Comparison of ENCODE assay signal across 8 cellular contexts in the genomic region with DNA sequence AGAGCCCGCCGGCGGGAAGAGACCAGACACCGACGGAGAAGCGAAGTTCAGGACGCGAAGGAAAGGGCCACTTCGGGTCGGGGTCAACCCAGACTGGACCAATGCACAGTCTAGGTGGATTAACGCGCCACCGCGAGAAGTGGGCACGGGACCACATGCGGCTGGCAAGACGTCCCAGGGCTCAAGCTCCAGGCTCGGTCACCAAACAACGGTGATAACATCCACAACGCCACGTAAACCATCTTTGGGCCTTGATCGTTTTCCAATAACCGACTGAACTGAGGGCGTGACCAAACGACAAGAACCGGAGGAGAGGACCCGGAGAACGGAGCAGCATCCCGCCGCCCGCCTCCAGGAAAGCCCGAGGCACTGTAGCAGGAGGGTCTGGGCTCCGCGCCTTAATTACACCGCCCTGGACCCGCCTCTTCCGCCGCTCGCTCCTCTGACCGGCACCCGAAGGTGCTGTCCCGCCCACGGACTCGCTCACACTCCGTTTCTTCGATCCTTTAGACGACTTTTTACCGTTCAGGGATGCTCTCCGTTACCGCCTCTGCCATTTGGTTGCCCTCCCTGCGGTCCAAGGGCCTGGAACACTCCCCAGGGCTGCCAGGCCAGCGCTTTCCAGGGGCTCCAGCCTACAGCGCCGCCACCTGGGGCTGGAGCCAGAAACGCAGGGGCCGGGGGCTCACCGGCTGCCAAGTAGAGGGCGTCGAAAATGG. TPM values are rescaled to one million over a fixed set of nuclear protein-coding genes. Genes with fewer than 3 reads are reported as not detected.
DNase-seq lines count a peak whose midpoint lies in the region; ATAC-seq and TF ChIP-seq lines count a peak whose summit lies in the region.

No MANE protein-coding gene starts in this region.

- H3K4me1 ChIP-seq in PC-9 (replicated peaks; ENCODE audit: insufficient read depth) (peaks cover 16% of the 10 kb centered on the region), osteoblast (ENCODE audit: insufficient read depth, low read length) (peaks cover 3% of the 10 kb centered on the region), tibial nerve (peaks cover 0 to 18% (median 0%) of the 10 kb centered on the region in 4 donors)

- no peak for TF ChIP-seq POLR2A in tibial nerve (IDR thresholded peaks at IDR 0.05)

- H3K9me3 ChIP-seq in PC-9 (ENCODE audit: insufficient read depth, low read depth) (no peaks in the 10 kb centered on the region; the same call in 1 of the 2 replicates), osteoblast (ENCODE audit: low read depth, low read length) (no peaks in the 10 kb centered on the region), tibial nerve (peaks cover 0 to 6% (median 0%) of the 10 kb centered on the region in 4 donors)

- POLR2A ChIA-PET in PC-9 (lab: Charles Lee; ENCODE audit: unreplicated experiment) = interaction anchor here (0.6 kb wide), 2 partner anchors 12 to 87 kb away, joined by 3 to 4 read pairs; no protein-coding TSS in a partner anchor

- peak overlapping the region; percentile 86 for H3K4me2 ChIP-seq in PC-9
- peak overlapping the region; percentile 92 for H3K4me2 ChIP-seq in osteoblast (ENCODE audit: insufficient read depth, low read length)

- DNase-seq in DMS 273 treated with DMSO at 0.1 percent for 48 hours (lab: John Stamatoyannopoulos, UW) (peak; percentile 38), PC-9 (peak; percentile 57 to 76), activated gamma-delta T cell (lab: John Stamatoyannopoulos, UW) (peak; percentile 24), germinal center (ENCODE audit: low spot score) (peak; percentile 80), osteoblast (ENCODE audit: insufficient read length, low spot score, missing footprints) (peak; percentile 91), tibial nerve (ENCODE audit: low spot score in 2 of 2) (peak in 1 of 2 donors; percentile 8)

- H3K27me3 ChIP-seq in PC-9 (ENCODE audit: insufficient read depth, low read depth) = no peaks in the 10 kb centered on the region
- H3K27me3 ChIP-seq in osteoblast (ENCODE audit: insufficient read depth, low read length) = peaks cover 5% of the 10 kb centered on the region
- peaks cover 0 to 8% of the 10 kb centered on the region in 2 donors for H3K27me3 ChIP-seq in tibial nerve

- CTCF ChIA-PET in PC-9 (lab: Charles Lee) = interaction anchor here (0.6 to 0.8 kb wide), 3 partner anchors 17 to 552 kb away, joined by 3 to 4 read pairs (median 3); no protein-coding TSS in a partner anchor

- intact Hi-C loops in PC-9 (cut with micrococcal nuclease; ENCODE audit: unreplicated experiment) = no loop called here

- 0 out of 2 replicates have a peak, but pooled peaks cover 3% of the 10 kb centered on the region for H4K20me1 ChIP-seq in PC-9 (ENCODE audit: insufficient read depth)
- H4K20me1 ChIP-seq in osteoblast (ENCODE audit: insufficient read depth, low read length) = no peaks in the 10 kb centered on the region

- no peaks in the 10 kb centered on the region for H3K9me2 ChIP-seq in PC-9 (ENCODE audit: insufficient read depth)

- 0 to 1% methylated on average over 50 to 52 of the region's 59 CpGs for WGBS in tibial nerve, 2 donors

- peaks cover 38% of the 10 kb centered on the region for H3K79me2 ChIP-seq in PC-9 (ENCODE audit: low read depth)
- H3K79me2 ChIP-seq in osteoblast (ENCODE audit: insufficient read depth, low read length) = peaks cover 26% of the 10 kb centered on the region

- H3K36me3 ChIP-seq in PC-9 (ENCODE audit: low read depth) (no peaks in the 10 kb centered on the region), osteoblast (ENCODE audit: insufficient read depth, low read length) (no peaks in the 10 kb centered on the region), tibial nerve (no peaks in the 10 kb centered on the region)

- no peaks in the 10 kb centered on the region for H3F3A ChIP-seq in PC-9 (ENCODE audit: insufficient read depth, low read depth)

- peak overlapping the region; percentile 89 for H3K4me3 ChIP-seq in PC-9
- peak overlapping the region; percentile 80 for H3K4me3 ChIP-seq in osteoblast (ENCODE audit: insufficient read depth, low read length)
- peak overlapping the region; percentile 27 to 62 (median 46) for H3K4me3 ChIP-seq in tibial nerve

- BruUV-seq in PC-9 (replicated peaks; lab: Mats Ljungman, UMichigan) = TSS peak; percentile 55

- peak; percentile 97 for ATAC-seq in GM19467 (IDR thresholded peaks at IDR 0.05; ENCODE audit: unreplicated experiment)
- peak; percentile 70 for ATAC-seq in HG03575 (IDR thresholded peaks at IDR 0.05; ENCODE audit: extremely low read depth, insufficient number of reproducible peaks, low FRiP score, unreplicated experiment)

- peak; percentile 61 for TF ChIP-seq CTCF in PC-9 (conservative IDR thresholded peaks at IDR 0.05)
- TF ChIP-seq CTCF in osteoblast (IDR thresholded peaks at IDR 0.05; ENCODE audit: extremely low read depth, low read depth, low read length) = peak; percentile 51
- peak in 2 of 5 experiments; percentile 21 to 26 for TF ChIP-seq CTCF in tibial nerve (IDR thresholded peaks at IDR 0.05)

- no peak for TF ChIP-seq EP300 in tibial nerve (IDR thresholded peaks at IDR 0.05)

- H2AFZ ChIP-seq in PC-9 (peak overlapping the region; percentile 96), osteoblast (ENCODE audit: low read length) (peak overlapping the region; percentile 96)

- H3K27ac ChIP-seq in PC-9 (peak overlapping the region; percentile 83), osteoblast (ENCODE audit: low read depth, low read length) (peak overlapping the region; percentile 83), tibial nerve (peak overlapping the region in 2 of 4 donors; percentile 17 to 40)

RNA-seq across cellular contexts. Expression of gene DPPA5, which starts 44.1 kb away (rescaled TPM):
- total RNA-seq in PC-9 (2021) (not detected in 2 replicates), osteoblast (not detected in 2 replicates), tibial nerve (not detected)

RNA-seq across cellular contexts. Expression of gene KHDC1, which starts 46.9 kb away (rescaled TPM):
- total RNA-seq in PC-9 (2021) (14.3 and 16.2 TPM in 2 replicates), osteoblast (2.9 and 4.0 TPM in 2 replicates), tibial nerve (1 to 10 TPM in 1 of 4 donors, under 1 TPM in 3; 0.42 to 7.4 (median 0.74) TPM)

RNA-seq across cellular contexts. Expression of gene KHDC3L, which starts 52.5 kb away (rescaled TPM):
- total RNA-seq in PC-9 (2021) = not detected in 2 replicates
- total RNA-seq in osteoblast = not detected in 2 replicates
- total RNA-seq in tibial nerve = not detected

RNA-seq across cellular contexts. Expression of gene OOEP, which starts 59.8 kb away (rescaled TPM):
- total RNA-seq in PC-9 (2021) (10.9 and 12.2 TPM in 2 replicates), osteoblast (0.36 and 0.59 TPM in 2 replicates), tibial nerve (not detected)
